8 cellular contexts compared by ENCODE assay signal in genomic region chr11:129280027-129280811, GRCh38.
DNase-seq lines count a peak whose midpoint lies in the region; ATAC-seq and TF ChIP-seq lines count a peak whose summit lies in the region.

No MANE protein-coding gene starts in this region.

- H3K9me3 ChIP-seq in endodermal cell (ENCODE audit: control insufficient read depth, low read length) (no peaks in the 10 kb centered on the region), ovary (no peaks in the 10 kb centered on the region)

- no peak for ATAC-seq in GM18511 (IDR thresholded peaks at IDR 0.05; ENCODE audit: unreplicated experiment)

- 63 to 69% methylated on average over 13 to 16 of the region's 16 CpGs for WGBS in endodermal cell (ENCODE audit: insufficient coverage in 1 of 2, insufficient read length in 1 of 2), 2 experiments
- WGBS in ovary, 3 donors = 13 to 27% (median 14%) methylated on average over 16 of the region's 16 CpGs

- no peak for TF ChIP-seq EP300 in ovary (IDR thresholded peaks at IDR 0.05)

- no peaks in the 10 kb centered on the region for H3K36me3 Mint-ChIP-seq in endodermal cell (ENCODE audit: low read depth)

- peak; percentile 63 for DNase-seq in activated effector memory CD4-positive, alpha-beta T cell treated with anti-CD3 and anti-CD28 coated beads, Interleukin-2, amount 50 U/mL, for 16 hours
- DNase-seq in activated effector memory CD4-positive, alpha-beta T cell treated with Interleukin-2 at 50 U/mL for 16 hours = no peak
- DNase-seq in endodermal cell (no peak), ovary (peak in 1 of 5 donors; percentile 21), GM10266 (ENCODE audit: extremely low spot score) (no peak), cortex of kidney (lab: John Stamatoyannopoulos, UW) (no peak)

- H3K4me3 Mint-ChIP-seq in endodermal cell = peak overlapping the region; percentile 64

- H3K4me3 ChIP-seq in endodermal cell (ENCODE audit: low read length) (peak overlapping the region; percentile 77), ovary (peak overlapping the region; percentile 61)

- H3K27ac Mint-ChIP-seq in endodermal cell = peak overlapping the region; percentile 6

- H3K36me3 ChIP-seq in endodermal cell (ENCODE audit: control insufficient read depth, insufficient read depth, low read length) = no peaks in the 10 kb centered on the region
- no peaks in the 10 kb centered on the region for H3K36me3 ChIP-seq in ovary

- peaks cover 46% of the 10 kb centered on the region for H3K4me1 Mint-ChIP-seq in endodermal cell

- no peak for TF ChIP-seq CTCF in VCaP (conservative IDR thresholded peaks at IDR 0.05)
- no peak for TF ChIP-seq CTCF in endodermal cell (conservative IDR thresholded peaks at IDR 0.05)
- TF ChIP-seq CTCF in ovary (IDR thresholded peaks at IDR 0.05) = no peak
- no peak for TF ChIP-seq CTCF in GM10266 (IDR thresholded peaks at IDR 0.05; ENCODE audit: control insufficient read depth, insufficient read depth, low read depth, missing control alignments)

- H3K9ac ChIP-seq in endodermal cell (ENCODE audit: extremely low read depth, low read length, poor library complexity, severe bottlenecking) = no peak overlapping the region

- H3K27ac ChIP-seq in VCaP (peak overlapping the region; percentile 90), endodermal cell (ENCODE audit: low read depth, low read length) (no peak overlapping the region), ovary (peak overlapping the region in 1 of 2 donors; percentile 34)

- TF ChIP-seq POLR2A in ovary (IDR thresholded peaks at IDR 0.05) = no peak

- intact Hi-C loops in ovary (cut with DNase I) = no loop called here

- H3K4me1 ChIP-seq in endodermal cell (ENCODE audit: control insufficient read depth, insufficient read depth, low read length) = no peaks in the 10 kb centered on the region
- H3K4me1 ChIP-seq in ovary (ENCODE audit: insufficient read depth) = peaks cover 3% of the 10 kb centered on the region

- peaks cover 34% of the 10 kb centered on the region for H3K27me3 Mint-ChIP-seq in endodermal cell (ENCODE audit: insufficient read depth)

- H3K27me3 ChIP-seq in endodermal cell (ENCODE audit: control insufficient read depth, insufficient read depth, low read length, poor library complexity, severe bottlenecking) (peaks cover 9% of the 10 kb centered on the region), ovary (no peaks in the 10 kb centered on the region)

- H3K9me3 Mint-ChIP-seq in endodermal cell = no peaks in the 10 kb centered on the region
